17 cellular contexts compared by ENCODE assay signal in the genomic region with DNA sequence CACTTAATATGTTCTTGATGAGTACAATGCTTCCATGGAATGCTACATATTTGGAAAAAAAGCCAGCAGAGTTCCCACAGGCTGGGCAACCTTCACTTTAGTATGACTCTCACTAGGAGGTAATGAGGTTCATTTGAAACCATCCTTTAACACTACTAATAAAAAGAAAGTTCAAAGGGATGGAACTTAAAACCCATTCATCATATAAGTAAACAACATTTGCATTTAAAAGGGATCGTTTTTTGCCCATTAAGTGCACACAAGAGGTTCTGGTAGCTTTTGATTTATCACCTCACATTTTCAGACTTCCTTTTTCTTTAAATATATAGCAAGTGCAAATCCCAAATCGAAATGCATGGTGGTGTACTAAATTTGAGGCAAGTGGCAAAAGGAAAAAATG.
"Had no signal": no experiment of that assay in that cellular context is flagged by ENCODE, and none has a peak within 500 bp of the region (broad histone marks: within the 10 kb centered on the region; RNA-seq: fewer than 3 reads in every experiment).

No MANE protein-coding gene starts in this region.

- DNase-seq: activated B cell treated with CpG ODN at 0.5 μM for 24 hours; activated CD8-positive, alpha-beta memory T cell treated with anti-CD3 and anti-CD28 coated beads, Interleukin-2, amount 10 ng/mL, durations not matched to agents 7 days and 5 days; activated CD8-positive, alpha-beta T cell treated with anti-CD3 and anti-CD28 coated beads, Interleukin-2, amount 10 ng/mL, durations not matched to agents 7 days and 5 days; activated naive CD8-positive, alpha-beta T cell treated with anti-CD3 and anti-CD28 coated beads, Interleukin-2, amount 50 U/mL, for 24 hours; activated T-cell treated with anti-CD3 and anti-CD28 coated beads, Interleukin-2, amount 50 U/mL, for 48 hours; amygdala; central memory CD4-positive, alpha-beta T cell; hippocampal formation; left cardiac atrium; mammary epithelial cell; naive thymus-derived CD4-positive, alpha-beta T cell; occipital lobe; psoas muscle; stimulated activated naive CD4-positive, alpha-beta T cell; tibial artery; upper lobe of right lung had no signal

- ATAC-seq: activated CD8-positive, alpha-beta memory T cell treated with anti-CD3 and anti-CD28 coated beads, Interleukin-2, amount 10 ng/mL, durations not matched to agents 7 days and 5 days; activated CD8-positive, alpha-beta T cell treated with anti-CD3 and anti-CD28 coated beads, Interleukin-2, amount 10 ng/mL, durations not matched to agents 7 days and 5 days; activated naive CD8-positive, alpha-beta T cell treated with anti-CD3 and anti-CD28 coated beads, Interleukin-2, amount 50 U/mL, for 24 hours; gastroesophageal sphincter; left cardiac atrium; naive thymus-derived CD4-positive, alpha-beta T cell; psoas muscle; upper lobe of right lung had no signal
